Comparison of ENCODE assay signal across 27 cellular contexts in genomic region chr11:129075757-129076156, GRCh38.
"Had no signal": no experiment of that assay in that cellular context is flagged by ENCODE, and none has a peak within 500 bp of the region (broad histone marks: within the 10 kb centered on the region; RNA-seq: fewer than 3 reads in every experiment).

No MANE protein-coding gene starts in this region.

- H3K4me1 Mint-ChIP-seq: activated CD4-positive, alpha-beta T cell treated with anti-CD3 and anti-CD28 coated beads, Interleukin-2, amount 10 ng/mL, durations not matched to agents 24 days and 14 days; activated CD8-positive, alpha-beta memory T cell treated with anti-CD3 and anti-CD28 coated beads, Interleukin-2, amount 10 ng/mL, durations not matched to agents 7 days and 5 days; activated naive CD4-positive, alpha-beta T cell treated with anti-CD3 and anti-CD28 coated beads, Interleukin-2, amount 50 U/mL, for 24 hours had no signal

- H3K4me3 ChIP-seq: cardiac muscle cell had no signal

- H3K27ac ChIP-seq: cardiac muscle cell had no signal

- H3K4me3 Mint-ChIP-seq: activated CD4-positive, alpha-beta T cell treated with anti-CD3 and anti-CD28 coated beads, Interleukin-2, amount 10 ng/mL, durations not matched to agents 24 days and 14 days; activated CD8-positive, alpha-beta memory T cell treated with anti-CD3 and anti-CD28 coated beads, Interleukin-2, amount 10 ng/mL, durations not matched to agents 7 days and 5 days; activated naive CD4-positive, alpha-beta T cell treated with anti-CD3 and anti-CD28 coated beads, Interleukin-2, amount 50 U/mL, for 24 hours; activated T-cell treated with anti-CD3 and anti-CD28 coated beads, Interleukin-2, amount 50 U/mL, for 24 hours; activated T-helper 1 cell treated with anti-CD3 and anti-CD28 coated beads, Interleukin-12 subunit alpha, Interleukin-12 subunit beta, Interleukin-2, Interleukin-4 antibody, amounts not matched to agents 30 ng/mL and 10 ng/mL and 1 ng/mL, durations not matched to agents 14 hours and 24 hours and 36 hours; T-helper 1 cell treated with Interleukin-12 subunit alpha and Interleukin-12 subunit beta and Interleukin-4 antibody, amounts not matched to agents 30 μg/mL and 1 μg/mL, for 36 hours; WTC11 had no signal

- DNase-seq: activated CD4-positive, alpha-beta T cell treated with anti-CD3 and anti-CD28 coated beads for 1 hour; activated CD4-positive, alpha-beta T cell treated with anti-CD3 and anti-CD28 coated beads, Interleukin-2, amount 10 ng/mL, durations not matched to agents 24 days and 14 days; activated CD4-positive, alpha-beta T cell treated with anti-CD3 and anti-CD28 coated beads, Interleukin-2, amount 50 U/mL, for 48 hours; activated CD8-positive, alpha-beta memory T cell treated with anti-CD3 and anti-CD28 coated beads, Interleukin-2, amount 10 ng/mL, durations not matched to agents 7 days and 5 days; activated effector memory CD4-positive, alpha-beta T cell treated with Interleukin-2 at 50 U/mL for 16 hours; activated naive CD4-positive, alpha-beta T cell; activated T-cell treated with anti-CD3 and anti-CD28 coated beads, Interleukin-2, amount 50 U/mL, for 24 hours; aorta; Kasumi-1; KBM-7; NCI-H1092; NCI-H1417; NCI-H2029; NCI-H2107; NCI-H2171 treated with DMSO at 0.1 percent for 48 hours; NCI-H226; NCI-H526 treated with DMSO at 0.1 percent for 48 hours; NCI-H82; NK-92 treated with Interleukin-12 subunit alpha and Interleukin-12 subunit beta, amount 100 ng/mL, for 24 hours; PC-3; SHP77 treated with DMSO at 0.1 percent for 48 hours had no signal

- H3K36me3 Mint-ChIP-seq: activated CD8-positive, alpha-beta memory T cell treated with anti-CD3 and anti-CD28 coated beads, Interleukin-2, amount 10 ng/mL, durations not matched to agents 7 days and 5 days; WTC11 had no signal

- H3K36me3 ChIP-seq: cardiac muscle cell had no signal

- ATAC-seq: activated CD8-positive, alpha-beta memory T cell treated with anti-CD3 and anti-CD28 coated beads, Interleukin-2, amount 10 ng/mL, durations not matched to agents 7 days and 5 days; PC-3; WTC11 had no signal

- H3K27me3 ChIP-seq: cardiac muscle cell had no signal

- FAIRE-seq: RCC 7860 had no signal

- H3K27me3 Mint-ChIP-seq: activated CD8-positive, alpha-beta memory T cell treated with anti-CD3 and anti-CD28 coated beads, Interleukin-2, amount 10 ng/mL, durations not matched to agents 7 days and 5 days; activated naive CD4-positive, alpha-beta T cell treated with anti-CD3 and anti-CD28 coated beads, Interleukin-2, amount 50 U/mL, for 24 hours; activated T-cell treated with anti-CD3 and anti-CD28 coated beads, Interleukin-2, amount 50 U/mL, for 24 hours had no signal

- H3K27ac Mint-ChIP-seq: activated CD4-positive, alpha-beta T cell treated with anti-CD3 and anti-CD28 coated beads, Interleukin-2, amount 10 ng/mL, durations not matched to agents 24 days and 14 days; activated CD8-positive, alpha-beta memory T cell treated with anti-CD3 and anti-CD28 coated beads, Interleukin-2, amount 10 ng/mL, durations not matched to agents 7 days and 5 days; activated naive CD4-positive, alpha-beta T cell treated with anti-CD3 and anti-CD28 coated beads, Interleukin-2, amount 50 U/mL, for 24 hours; activated T-cell treated with anti-CD3 and anti-CD28 coated beads, Interleukin-2, amount 50 U/mL, for 24 hours; activated T-helper 1 cell treated with anti-CD3 and anti-CD28 coated beads, Interleukin-12 subunit alpha, Interleukin-12 subunit beta, Interleukin-2, Interleukin-4 antibody, amounts not matched to agents 30 ng/mL and 10 ng/mL and 1 ng/mL, durations not matched to agents 14 hours and 24 hours and 36 hours; T-helper 1 cell treated with Interleukin-12 subunit alpha and Interleukin-12 subunit beta and Interleukin-4 antibody, amounts not matched to agents 30 μg/mL and 1 μg/mL, for 36 hours; WTC11 had no signal
